Comparison of ENCODE assay signal across 19 cellular contexts in genomic region chr2:69718338-69718965, GRCh38.
"Had no signal": no experiment of that assay in that cellular context is flagged by ENCODE, and none has a peak within 500 bp of the region (broad histone marks: within the 10 kb centered on the region; RNA-seq: fewer than 3 reads in every experiment).

No MANE protein-coding gene starts in this region.

- H3K27ac Mint-ChIP-seq: activated CD8-positive, alpha-beta T cell treated with anti-CD3 and anti-CD28 coated beads, Interleukin-2, amount 10 ng/mL, durations not matched to agents 7 days and 5 days; activated naive CD4-positive, alpha-beta T cell treated with anti-CD3 and anti-CD28 coated beads, Interleukin-2, amount 10 ng/mL, durations not matched to agents 7 days and 5 days; activated T-helper 17 cell treated with anti-CD3 and anti-CD28 coated beads, Interleukin-2, amount 50 U/mL, for 72 hours; nephron progenitor cell; T-cell had no signal

- H3K36me3 Mint-ChIP-seq: activated naive CD4-positive, alpha-beta T cell treated with anti-CD3 and anti-CD28 coated beads, Interleukin-2, amount 10 ng/mL, durations not matched to agents 7 days and 5 days; T-cell had no signal

- H3K9me3 ChIP-seq: esophagus squamous epithelium, sigmoid colon, upper lobe of left lung had no signal

- H3K4me1 ChIP-seq: sigmoid colon had no signal

- H3K4me3 Mint-ChIP-seq: activated CD8-positive, alpha-beta T cell treated with anti-CD3 and anti-CD28 coated beads, Interleukin-2, amount 10 ng/mL, durations not matched to agents 7 days and 5 days; activated naive CD4-positive, alpha-beta T cell treated with anti-CD3 and anti-CD28 coated beads, Interleukin-2, amount 10 ng/mL, durations not matched to agents 7 days and 5 days; activated T-helper 17 cell treated with anti-CD3 and anti-CD28 coated beads, Interleukin-2, amount 50 U/mL, for 72 hours; nephron progenitor cell; T-cell had no signal

- H3K4me3 ChIP-seq: esophagus squamous epithelium, sigmoid colon, upper lobe of left lung had no signal

- H3K27me3 ChIP-seq: esophagus squamous epithelium, sigmoid colon, upper lobe of left lung had no signal

- DNase-seq: activated CD4-positive, alpha-beta T cell treated with anti-CD3 and anti-CD28 coated beads for 48 hours; activated CD8-positive, alpha-beta T cell treated with anti-CD3 and anti-CD28 coated beads, Interleukin-2, amount 10 ng/mL, durations not matched to agents 7 days and 5 days; activated naive CD4-positive, alpha-beta T cell treated with anti-CD3 and anti-CD28 coated beads, Interleukin-2, amount 10 ng/mL, durations not matched to agents 7 days and 5 days; cerebellar nuclear complex; dermis blood vessel endothelial cell; esophagus squamous epithelium; foreskin fibroblast; head of caudate nucleus; islet precursor cell; nephron progenitor cell; sigmoid colon; stimulated activated CD4-positive, alpha-beta T cell treated with anti-CD3 and anti-CD28 coated beads, Interleukin-2, amount 100 ng/mL, for 24 hours; stimulated activated naive CD4-positive, alpha-beta T cell treated with Interleukin-2 at 50 U/mL for 16 hours; T-cell; T1000; upper lobe of left lung had no signal

- H3K27me3 Mint-ChIP-seq: activated T-helper 17 cell treated with anti-CD3 and anti-CD28 coated beads, Interleukin-2, amount 50 U/mL, for 72 hours; T-cell had no signal

- H3K36me3 ChIP-seq: esophagus squamous epithelium, sigmoid colon, upper lobe of left lung had no signal

- H3K27ac ChIP-seq: esophagus squamous epithelium, sigmoid colon, upper lobe of left lung, VCaP had no signal

- H3K9me3 Mint-ChIP-seq: activated naive CD4-positive, alpha-beta T cell treated with anti-CD3 and anti-CD28 coated beads, Interleukin-2, amount 10 ng/mL, durations not matched to agents 7 days and 5 days; activated T-helper 17 cell treated with anti-CD3 and anti-CD28 coated beads, Interleukin-2, amount 50 U/mL, for 72 hours; nephron progenitor cell; T-cell had no signal

- ATAC-seq: activated CD8-positive, alpha-beta T cell treated with anti-CD3 and anti-CD28 coated beads, Interleukin-2, amount 10 ng/mL, durations not matched to agents 7 days and 5 days; activated T-helper 17 cell treated with anti-CD3 and anti-CD28 coated beads, Interleukin-2, amount 50 U/mL, for 72 hours; left lobe of liver; T-cell had no signal
